ENCODE assay signal across 17 cellular contexts in the genomic region with DNA sequence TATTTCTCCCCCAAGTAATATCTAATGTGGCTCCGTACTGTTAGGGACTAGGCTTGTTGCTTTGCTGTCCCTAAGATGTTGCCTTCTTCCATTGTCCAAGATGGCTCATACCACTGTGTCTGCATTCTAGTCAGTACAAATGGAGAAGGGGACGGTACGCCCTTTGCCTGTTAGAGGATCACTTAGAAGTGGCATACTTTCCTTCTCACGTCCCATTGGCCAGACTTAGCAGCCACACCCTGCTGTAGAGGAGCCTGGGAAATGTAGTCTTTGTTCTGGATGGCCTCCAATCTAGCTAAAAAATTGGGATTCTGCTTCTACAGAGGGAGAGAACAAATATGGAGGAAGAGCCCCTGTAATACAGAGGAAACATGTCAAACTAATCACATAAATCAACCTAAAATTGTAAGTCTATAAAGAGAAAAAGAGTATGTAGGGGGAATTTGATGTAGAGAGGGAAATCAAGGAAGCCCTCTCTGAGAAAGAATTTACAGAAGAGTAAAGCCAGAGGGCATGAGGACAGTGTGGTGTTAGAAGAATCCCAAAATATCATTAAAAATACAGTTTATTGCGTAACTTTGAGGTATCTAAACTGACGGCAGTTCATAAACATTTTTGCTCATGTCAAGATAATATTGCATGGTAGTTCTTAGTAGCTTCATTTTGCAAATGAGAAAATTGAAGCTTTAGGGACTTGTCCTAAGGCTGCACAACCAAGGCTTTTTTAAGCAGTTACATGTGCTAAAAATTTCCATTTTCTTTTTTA. TPM values are rescaled to one million over a fixed set of nuclear protein-coding genes. Genes with fewer than 3 reads are reported as not detected.
DNase-seq lines count a peak whose midpoint lies in the region; ATAC-seq, FAIRE-seq and TF ChIP-seq lines count a peak whose summit lies in the region.
"Had no signal": no experiment of that assay in that cellular context is flagged by ENCODE, and none has a peak within 500 bp of the region (broad histone marks: within the 10 kb centered on the region; RNA-seq: fewer than 3 reads in every experiment).

No MANE protein-coding gene starts in this region.

- H3K27me3 ChIP-seq in PC-3 (ENCODE audit: low read length) (no peaks in the 10 kb centered on the region), foreskin keratinocyte (no peaks in the 10 kb centered on the region)
- H3K27me3 ChIP-seq in CD4-positive, alpha-beta memory T cell (ENCODE audit: insufficient read depth, low read length): no peaks in the 10 kb centered on the region

- H3K9ac ChIP-seq in PC-3 (ENCODE audit: low read length): no peak overlapping the region

- no peaks in the 10 kb centered on the region for H4K20me1 ChIP-seq in PC-3 (ENCODE audit: low read length)

- no peaks in the 10 kb centered on the region for H3K79me2 ChIP-seq in PC-3 (ENCODE audit: low read length)

- intact Hi-C loops in PC-3 (cut with micrococcal nuclease): no loop called here
- intact Hi-C loops in CD4-positive, alpha-beta memory T cell (cut with micrococcal nuclease): no loop called here

- TF ChIP-seq POLR2A in GM12892 (IDR thresholded peaks at IDR 0.05; ENCODE audit: low read depth, low read length): no peak

- BruUV-seq in PC-3 (replicated peaks; lab: Mats Ljungman, UMichigan): no TSS peak

- H3K4me2 ChIP-seq in PC-3 (ENCODE audit: low read length): no peak overlapping the region

- FAIRE-seq in GM12892 (lab: Jason Lieb, UNC) (peak; percentile 40), frontal cortex (lab: Jason Lieb, UNC) (no peak)
- FAIRE-seq: D721Med, endothelial cell of umbilical vein had no signal

- POLR2A ChIA-PET in PC-3 (lab: Charles Lee; ENCODE audit: unreplicated experiment): no interaction called here
- POLR2A ChIA-PET in CD4-positive, alpha-beta memory T cell (lab: Charles Lee; ENCODE audit: partially characterized antibody): no interaction called here

- peak overlapping the region in 1 of 7 donors; percentile 48 for H3K27ac Mint-ChIP-seq in CD4-positive, alpha-beta memory T cell
- H3K27ac Mint-ChIP-seq: type B pancreatic cell had no signal

- ATAC-seq in PC-3 (no peak), foreskin keratinocyte (peak; percentile 64), GM19395 (IDR thresholded peaks at IDR 0.05; ENCODE audit: unreplicated experiment) (no peak)
- ATAC-seq: left lobe of liver had no signal

- H3K27ac ChIP-seq in PC-3 (ENCODE audit: low read length) (no peak overlapping the region), foreskin keratinocyte (no peak overlapping the region)
- H3K27ac ChIP-seq in CD4-positive, alpha-beta memory T cell (ENCODE audit: low read depth, low read length): no peak overlapping the region

- DNase-seq in AG08395 (ENCODE audit: low spot score): peak; percentile 48
- no peak for DNase-seq in GM12892 (ENCODE audit: insufficient read length)
- DNase-seq in PC-3: peak; percentile 19
- no peak for DNase-seq in foreskin keratinocyte
- DNase-seq in CD4-positive, alpha-beta memory T cell: no peak
- DNase-seq in frontal cortex (ENCODE audit: low spot score in 2 of 2): no peak
- DNase-seq in NCI-H1417 treated with DMSO at 0.1 percent for 48 hours (lab: John Stamatoyannopoulos, UW): no peak
- DNase-seq: activated CD4-positive, alpha-beta T cell treated with anti-CD3 and anti-CD28 coated beads, Interleukin-2, amount 50 U/mL, for 48 hours; anterior cingulate cortex; GOT3; NCI-H1436; RPMI8226 had no signal

- no peaks in the 10 kb centered on the region for H3K9me3 Mint-ChIP-seq in CD4-positive, alpha-beta memory T cell
- H3K9me3 Mint-ChIP-seq: type B pancreatic cell had no signal

- TF ChIP-seq CTCF in PC-3 (conservative IDR thresholded peaks at IDR 0.05; ENCODE audit: low read depth, low read length) (no peak), foreskin keratinocyte (conservative IDR thresholded peaks at IDR 0.05) (no peak)

- H3K4me1 ChIP-seq in PC-3 (ENCODE audit: insufficient read depth, low read length) (no peaks in the 10 kb centered on the region), foreskin keratinocyte (no peaks in the 10 kb centered on the region)
- peaks cover 22% of the 10 kb centered on the region for H3K4me1 ChIP-seq in CD4-positive, alpha-beta memory T cell (ENCODE audit: insufficient read depth, low read length)

- H3K4me3 Mint-ChIP-seq in CD4-positive, alpha-beta memory T cell: no peak overlapping the region
- H3K4me3 Mint-ChIP-seq: type B pancreatic cell had no signal

- H3K4me1 Mint-ChIP-seq in CD4-positive, alpha-beta memory T cell: peaks cover 14 to 27% (median 23%) of the 10 kb centered on the region in 4 donors

- H3K4me3 ChIP-seq in PC-3 (ENCODE audit: low read length): no peak overlapping the region
- no peak overlapping the region for H3K4me3 ChIP-seq in CD4-positive, alpha-beta memory T cell (ENCODE audit: low read length in 2 of 2)

- H3K9me2 ChIP-seq in PC-3 (replicated peaks; ENCODE audit: low read length): no peaks in the 10 kb centered on the region

- H3K27me3 Mint-ChIP-seq in CD4-positive, alpha-beta memory T cell: no peaks in the 10 kb centered on the region
- H3K27me3 Mint-ChIP-seq: type B pancreatic cell had no signal

- no peaks in the 10 kb centered on the region for H3F3A ChIP-seq in PC-3 (ENCODE audit: low read length, unreplicated experiment)

- no peaks in the 10 kb centered on the region for H3K9me3 ChIP-seq in PC-3 (ENCODE audit: low read length)
- no peaks in the 10 kb centered on the region for H3K9me3 ChIP-seq in CD4-positive, alpha-beta memory T cell (ENCODE audit: control insufficient read depth in 1 of 2, low read length in 2 of 2)

- H3K36me3 Mint-ChIP-seq in CD4-positive, alpha-beta memory T cell: peaks cover 29 to 30% of the 10 kb centered on the region in 2 donors

- CTCF ChIA-PET in PC-3 (lab: Charles Lee): no interaction called here
- CTCF ChIA-PET in CD4-positive, alpha-beta memory T cell (lab: Charles Lee; ENCODE audit: partially characterized antibody): interaction anchor here (1.0 to 1.1 kb wide), 2 partner anchors 15 to 16 kb away, joined by 3 read pairs; a partner anchor contains a TSS

- H2AFZ ChIP-seq in PC-3 (ENCODE audit: low read length): no peak overlapping the region

- no peaks in the 10 kb centered on the region for H3K36me3 ChIP-seq in PC-3 (ENCODE audit: low read depth, low read length)
- no peaks in the 10 kb centered on the region for H3K36me3 ChIP-seq in CD4-positive, alpha-beta memory T cell (ENCODE audit: insufficient read depth, low read length)

RNA-seq across cellular contexts. Expression of a gene that starts 15.1 kb away (rescaled TPM):
- polyA plus RNA-seq in GM12892 (2012; ENCODE audit: missing spikeins): 15.6 TPM
- total RNA-seq in PC-3 (2014; rRNA removed) (9.3 and 9.4 TPM in 2 replicates), foreskin keratinocyte (15.9 and 16.9 TPM in 2 replicates), frontal cortex (49.3 TPM)
- polyA plus RNA-seq in foreskin keratinocyte: 13.2 and 15.3 TPM in 2 replicates
- total RNA-seq in CD4-positive, alpha-beta memory T cell: 10 to 100 TPM; 20.2 to 23.2 TPM
- polyA plus RNA-seq in CD4-positive, alpha-beta memory T cell: 10 to 100 TPM; 14.0 to 21.5 TPM

RNA-seq across cellular contexts. Expression of a gene that starts 15.4 kb away (rescaled TPM):
- 48.9 TPM for polyA plus RNA-seq in GM12892 (2012; ENCODE audit: missing spikeins)
- total RNA-seq in PC-3 (2014; rRNA removed) (11.1 and 13.2 TPM in 2 replicates), foreskin keratinocyte (36.4 and 38.0 TPM in 2 replicates), frontal cortex (72.6 TPM)
- polyA plus RNA-seq in foreskin keratinocyte: 20.8 and 23.2 TPM in 2 replicates
- total RNA-seq in CD4-positive, alpha-beta memory T cell: 10 to 100 TPM; 17.9 to 24.9 TPM
- 1 to 10 TPM; 4.1 to 7.3 TPM for polyA plus RNA-seq in CD4-positive, alpha-beta memory T cell

Comparison
In these comparisons a context has a peak if more than half of its experiments do, and no peak if none do; other contexts are left out.
1. DNase-seq: peak in AG08395 (single experiment) and PC-3 (single experiment); none in GM12892 (single experiment), foreskin keratinocyte (0 of 2), CD4-positive, alpha-beta memory T cell (0 of 5), frontal cortex (0 of 2) and NCI-H1417 treated with DMSO at 0.1 percent for 48 hours (single experiment).